ENCODE assay signal across 16 cellular contexts in the genomic region with DNA sequence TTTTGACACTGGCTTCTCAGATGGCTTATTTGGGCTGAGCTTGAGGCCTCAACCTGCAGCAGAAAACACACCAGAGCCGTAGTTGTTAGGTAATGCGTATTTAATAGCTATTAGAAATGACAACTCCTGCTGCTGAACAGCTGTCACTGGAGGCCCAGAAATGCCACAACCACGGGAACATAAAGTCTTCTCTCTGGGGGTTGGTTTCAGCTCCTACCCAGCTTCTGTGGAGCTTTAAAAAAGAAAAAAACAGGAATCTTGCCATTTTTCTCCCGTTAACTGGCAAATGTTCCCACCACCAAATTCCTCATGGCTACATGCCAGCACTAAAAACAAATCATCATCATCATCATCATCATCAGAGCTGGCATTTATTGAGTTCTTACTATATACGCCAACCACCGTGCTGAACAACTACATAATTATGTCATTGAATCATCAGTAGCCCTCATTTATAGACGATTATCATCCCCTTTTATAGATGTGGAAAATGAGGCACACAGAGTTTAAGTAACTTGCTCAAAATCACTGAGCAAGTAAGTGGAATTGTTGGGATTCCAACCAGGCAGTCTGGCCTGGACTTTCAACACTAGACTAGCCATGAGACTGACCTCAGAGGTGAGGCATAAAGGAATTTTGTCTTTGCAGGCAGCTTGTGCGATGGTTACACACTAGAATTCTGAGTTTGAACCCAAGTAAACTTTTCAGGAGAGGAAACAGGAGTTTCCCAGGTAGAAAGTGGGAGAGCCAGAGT.
DNase-seq lines count a peak whose midpoint lies in the region; ATAC-seq lines count a peak whose summit lies in the region.
"Had no signal": no experiment of that assay in that cellular context is flagged by ENCODE, and none has a peak within 500 bp of the region (broad histone marks: within the 10 kb centered on the region; RNA-seq: fewer than 3 reads in every experiment).

No MANE protein-coding gene starts in this region.

- H3K27ac Mint-ChIP-seq in activated CD8-positive, alpha-beta T cell treated with anti-CD3 and anti-CD28 coated beads, Interleukin-2, amount 10 ng/mL, durations not matched to agents 7 days and 5 days: no peak overlapping the region
- no peak overlapping the region for H3K27ac Mint-ChIP-seq in activated T-cell treated with anti-CD3 and anti-CD28 coated beads, Interleukin-2, amount 50 U/mL, for 72 hours
- H3K27ac Mint-ChIP-seq: activated naive CD4-positive, alpha-beta T cell treated with anti-CD3 and anti-CD28 coated beads, Interleukin-2, amount 50 U/mL, for 24 hours; IgD-negative memory B cell; naive thymus-derived CD4-positive, alpha-beta T cell; T-helper 1 cell treated with Interleukin-12 subunit alpha and Interleukin-12 subunit beta and Interleukin-4 antibody, amounts not matched to agents 30 μg/mL and 1 μg/mL, for 36 hours had no signal

- no peaks in the 10 kb centered on the region for H3K9me3 Mint-ChIP-seq in activated CD8-positive, alpha-beta T cell treated with anti-CD3 and anti-CD28 coated beads, Interleukin-2, amount 10 ng/mL, durations not matched to agents 7 days and 5 days (ENCODE audit: insufficient read depth)
- H3K9me3 Mint-ChIP-seq in activated T-cell treated with anti-CD3 and anti-CD28 coated beads, Interleukin-2, amount 50 U/mL, for 72 hours: no peaks in the 10 kb centered on the region
- H3K9me3 Mint-ChIP-seq: activated naive CD4-positive, alpha-beta T cell treated with anti-CD3 and anti-CD28 coated beads, Interleukin-2, amount 50 U/mL, for 24 hours; IgD-negative memory B cell; T-helper 1 cell treated with Interleukin-12 subunit alpha and Interleukin-12 subunit beta and Interleukin-4 antibody, amounts not matched to agents 30 μg/mL and 1 μg/mL, for 36 hours had no signal

- ATAC-seq in activated CD8-positive, alpha-beta T cell treated with anti-CD3 and anti-CD28 coated beads, Interleukin-2, amount 10 ng/mL, durations not matched to agents 7 days and 5 days: no peak
- no peak for ATAC-seq in activated T-cell treated with anti-CD3 and anti-CD28 coated beads, Interleukin-2, amount 50 U/mL, for 72 hours (replicated peaks in 1 of 2)
- ATAC-seq: gastrocnemius medialis; GM12878; left cardiac atrium; naive thymus-derived CD4-positive, alpha-beta T cell had no signal

- POLR2A ChIA-PET in activated CD8-positive, alpha-beta T cell treated with anti-CD3 and anti-CD28 coated beads, Interleukin-2, amount 10 ng/mL, durations not matched to agents 7 days and 5 days (lab: Charles Lee): no interaction called here

- H3K4me1 Mint-ChIP-seq in activated CD8-positive, alpha-beta T cell treated with anti-CD3 and anti-CD28 coated beads, Interleukin-2, amount 10 ng/mL, durations not matched to agents 7 days and 5 days (ENCODE audit: low read depth): no peaks in the 10 kb centered on the region
- H3K4me1 Mint-ChIP-seq in activated T-cell treated with anti-CD3 and anti-CD28 coated beads, Interleukin-2, amount 50 U/mL, for 72 hours (ENCODE audit: low read depth): no peaks in the 10 kb centered on the region
- H3K4me1 Mint-ChIP-seq: activated naive CD4-positive, alpha-beta T cell treated with anti-CD3 and anti-CD28 coated beads, Interleukin-2, amount 50 U/mL, for 24 hours; IgD-negative memory B cell; naive thymus-derived CD4-positive, alpha-beta T cell had no signal

- H3K36me3 Mint-ChIP-seq in activated CD8-positive, alpha-beta T cell treated with anti-CD3 and anti-CD28 coated beads, Interleukin-2, amount 10 ng/mL, durations not matched to agents 7 days and 5 days (ENCODE audit: low read depth): no peaks in the 10 kb centered on the region
- no peaks in the 10 kb centered on the region for H3K36me3 Mint-ChIP-seq in activated T-cell treated with anti-CD3 and anti-CD28 coated beads, Interleukin-2, amount 50 U/mL, for 72 hours (ENCODE audit: insufficient read depth in 2 of 2)
- H3K36me3 Mint-ChIP-seq: activated naive CD4-positive, alpha-beta T cell treated with anti-CD3 and anti-CD28 coated beads, Interleukin-2, amount 50 U/mL, for 24 hours; IgD-negative memory B cell; naive thymus-derived CD4-positive, alpha-beta T cell had no signal

- no peaks in the 10 kb centered on the region for H3K27me3 Mint-ChIP-seq in activated CD8-positive, alpha-beta T cell treated with anti-CD3 and anti-CD28 coated beads, Interleukin-2, amount 10 ng/mL, durations not matched to agents 7 days and 5 days (ENCODE audit: low read depth)
- peaks cover 6% of the 10 kb centered on the region for H3K27me3 Mint-ChIP-seq in activated T-cell treated with anti-CD3 and anti-CD28 coated beads, Interleukin-2, amount 50 U/mL, for 72 hours (ENCODE audit: low read depth)

- DNase-seq in GM04503 (ENCODE audit: low read depth): peak; percentile 75
- peak; percentile 26 for DNase-seq in NCI-H146 (lab: John Stamatoyannopoulos, UW)
- peak; percentile 86 for DNase-seq in cerebellar cortex (ENCODE audit: low spot score)
- DNase-seq in putamen (ENCODE audit: low spot score): peak; percentile 62
- no peak for DNase-seq in germinal center (ENCODE audit: low spot score)
- no peak for DNase-seq in activated CD8-positive, alpha-beta T cell treated with anti-CD3 and anti-CD28 coated beads, Interleukin-2, amount 10 ng/mL, durations not matched to agents 7 days and 5 days
- DNase-seq in activated T-cell treated with anti-CD3 and anti-CD28 coated beads, Interleukin-2, amount 50 U/mL, for 72 hours: no peak
- DNase-seq: COR-L47; gastrocnemius medialis; left cardiac atrium; naive thymus-derived CD4-positive, alpha-beta T cell; NCI-H2029 treated with DMSO at 0.1 percent for 48 hours had no signal

- H3K4me3 Mint-ChIP-seq in activated CD8-positive, alpha-beta T cell treated with anti-CD3 and anti-CD28 coated beads, Interleukin-2, amount 10 ng/mL, durations not matched to agents 7 days and 5 days: no peak overlapping the region
- no peak overlapping the region for H3K4me3 Mint-ChIP-seq in activated T-cell treated with anti-CD3 and anti-CD28 coated beads, Interleukin-2, amount 50 U/mL, for 72 hours
- H3K4me3 Mint-ChIP-seq: activated naive CD4-positive, alpha-beta T cell treated with anti-CD3 and anti-CD28 coated beads, Interleukin-2, amount 50 U/mL, for 24 hours; IgD-negative memory B cell; naive thymus-derived CD4-positive, alpha-beta T cell; T-helper 1 cell treated with Interleukin-12 subunit alpha and Interleukin-12 subunit beta and Interleukin-4 antibody, amounts not matched to agents 30 μg/mL and 1 μg/mL, for 36 hours had no signal

- CTCF ChIA-PET in activated CD8-positive, alpha-beta T cell treated with anti-CD3 and anti-CD28 coated beads, Interleukin-2, amount 10 ng/mL, durations not matched to agents 7 days and 5 days (lab: Charles Lee): no interaction called here

Comparison
In these comparisons a context has a peak if more than half of its experiments do, and no peak if none do; other contexts are left out.
1. DNase-seq: peak in GM04503 (single experiment), NCI-H146 (single experiment), cerebellar cortex (single experiment) and putamen (single experiment); none in germinal center (single experiment), activated CD8-positive, alpha-beta T cell treated with anti-CD3 and anti-CD28 coated beads, Interleukin-2, amount 10 ng/mL, durations not matched to agents 7 days and 5 days (single experiment) and activated T-cell treated with anti-CD3 and anti-CD28 coated beads, Interleukin-2, amount 50 U/mL, for 72 hours (0 of 2).